Comparison of ENCODE assay signal across 8 cellular contexts in genomic region chr17:36601303-36602029, GRCh38. TPM values are rescaled to one million over a fixed set of nuclear protein-coding genes. Genes with fewer than 3 reads are reported as not detected.
DNase-seq lines count a peak whose midpoint lies in the region; ATAC-seq and TF ChIP-seq lines count a peak whose summit lies in the region.

MRM1 (plus strand) TSS chr17:36601583; CDS start chr17:36601811, 228 bp downstream.

- H3K36me3 Mint-ChIP-seq in T-cell: no peaks in the 10 kb centered on the region
- peaks cover 4% of the 10 kb centered on the region for H3K36me3 Mint-ChIP-seq in type B pancreatic cell

- POLR2A ChIA-PET in T-cell (lab: Charles Lee): interaction anchor here in 1 of 2 donors (0.6 kb wide), 1 partner anchor 757 kb away, joined by 3 read pairs; no protein-coding TSS in a partner anchor

- H3K4me1 ChIP-seq in adipocyte (ENCODE audit: control insufficient read depth, insufficient read depth, low read length) (peaks cover 16% of the 10 kb centered on the region), heart left ventricle (peaks cover 0 to 30% (median 18%) of the 10 kb centered on the region in 12 donors)

- H3K4me1 Mint-ChIP-seq in T-cell (peaks cover 42 to 45% (median 45%) of the 10 kb centered on the region in 3 donors), type B pancreatic cell (ENCODE audit: unreplicated experiment) (peaks cover 31% of the 10 kb centered on the region)

- peak within 1 kb of the TSS; percentile 91 to 95 for H3K27ac Mint-ChIP-seq in T-cell
- peak within 1 kb of the TSS; percentile 88 for H3K27ac Mint-ChIP-seq in type B pancreatic cell

- CTCF ChIA-PET in T-cell (lab: Charles Lee): interaction anchor here (0.6 to 2.0 kb wide), 14 partner anchors 9 to 803 kb away, joined by 3 to 19 read pairs (median 4); partner anchors contain the start of genes MYO19 (in 1 of the 2) and PIGW (in 1 of the 2)

- peak within 1 kb of the TSS; percentile 14 to 87 (median 79) for H3K27ac ChIP-seq in heart left ventricle

- 1 to 2% (median 1%) methylated on average over 12 to 60 of the region's 60 CpGs for WGBS in heart left ventricle, 4 donors

- peak; percentile 33 for DNase-seq in NCI-H128 (lab: John Stamatoyannopoulos, UW; ENCODE audit: unreplicated experiment)
- peak; percentile 67 to 91 (median 80) for DNase-seq in T-cell
- peak; percentile 97 for DNase-seq in adipocyte (ENCODE audit: low read depth)
- peak; percentile 94 to 97 (median 95) for DNase-seq in heart left ventricle
- peak; percentile 92 to 99 (median 96) for DNase-seq in posterior cingulate gyrus
- peak; percentile 91 for DNase-seq in type B pancreatic cell (ENCODE audit: extremely low spot score, unreplicated experiment)

- H3K36me3 ChIP-seq in adipocyte (ENCODE audit: control insufficient read depth, insufficient read depth, low read length, severe bottlenecking) (peaks cover 27% of the 10 kb centered on the region), heart left ventricle (no peaks in the 10 kb centered on the region)

- TF ChIP-seq POLR2A in GM10847 (IDR thresholded peaks at IDR 0.05; ENCODE audit: extremely low read depth, insufficient read length) (peak; percentile 94), heart left ventricle (IDR thresholded peaks at IDR 0.05) (peak in 1 of 2 donors; percentile 85)

- H3K9ac ChIP-seq in adipocyte (ENCODE audit: low read length): peak within 1 kb of the TSS; percentile 92

- H3K27me3 ChIP-seq in adipocyte (replicated peaks; ENCODE audit: control insufficient read depth, insufficient read depth, low read length) (no peaks in the 10 kb centered on the region), heart left ventricle (no peaks in the 10 kb centered on the region)

- peak within 1 kb of the TSS; percentile 96 for H3K4me3 ChIP-seq in adipocyte (ENCODE audit: low read length)
- H3K4me3 ChIP-seq in heart left ventricle: peak within 1 kb of the TSS; percentile 51 to 98 (median 77)

- no peaks in the 10 kb centered on the region for H3K9me3 ChIP-seq in adipocyte (ENCODE audit: control insufficient read depth, low read length)
- H3K9me3 ChIP-seq in heart left ventricle: no peaks in the 10 kb centered on the region

- intact Hi-C loops in heart left ventricle (cut with DNase I): loop anchor here in 2 of 10 donors (2.0 to 10.0 kb wide), 3 partner anchors 67 to 803 kb away; partner anchors contain the start of genes ACACA (in 1 of the 2), MYO19 (in 1 of the 2), PIGW (in 1 of the 2) and TADA2A (in 1 of the 2)
- intact Hi-C loops in posterior cingulate gyrus (cut with DNase I): loop anchor here (2.0 to 10.0 kb wide), 4 partner anchors 54 to 353 kb away; partner anchors contain the start of genes MYO19, PIGW and ZNHIT3

- no peaks in the 10 kb centered on the region for H3K27me3 Mint-ChIP-seq in T-cell
- no peaks in the 10 kb centered on the region for H3K27me3 Mint-ChIP-seq in type B pancreatic cell

- ATAC-seq in HG02588 (IDR thresholded peaks at IDR 0.05; ENCODE audit: unreplicated experiment) (peak; percentile 82), T-cell (replicated peaks in 1 of 4) (peak; percentile 87 to 90 (median 88)), heart left ventricle (peak; percentile 93 to 98 (median 94))

- H3K4me3 Mint-ChIP-seq in T-cell (peak within 1 kb of the TSS; percentile 88 to 93 (median 88)), type B pancreatic cell (peak within 1 kb of the TSS; percentile 90)

- H3K9me3 Mint-ChIP-seq in T-cell: no peaks in the 10 kb centered on the region
- H3K9me3 Mint-ChIP-seq in type B pancreatic cell: no peaks in the 10 kb centered on the region

- peak in 4 of 12 donors; percentile 5 to 28 (median 22) for TF ChIP-seq CTCF in heart left ventricle (IDR thresholded peaks at IDR 0.05)
- TF ChIP-seq CTCF in type B pancreatic cell (conservative IDR thresholded peaks at IDR 0.05): no peak

RNA-seq across cellular contexts. Expression of gene MRM1, which starts in this region (rescaled TPM):
- total RNA-seq in T-cell: 10 to 100 TPM in 3 of 5 donors, 1 to 10 TPM in 2; 2.3 to 18.2 (median 15.4) TPM
- total RNA-seq in heart left ventricle: 10 to 100 TPM in 1 of 9 donors, 1 to 10 TPM in 8; 4.0 to 12.4 (median 7.2) TPM
- polyA plus RNA-seq in heart left ventricle: 10 to 100 TPM in 1 of 2 donors, 1 to 10 TPM in 1; 7.7 to 12.6 TPM
- 9.7 and 11.8 TPM in 2 replicates for total RNA-seq in type B pancreatic cell (ENCODE audit: low replicate concordance)

Comparison
In these comparisons a context has a peak if more than half of its experiments do, and no peak if none do; other contexts are left out.
1. Peak in every context shown above with its lines: DNase-seq, ATAC-seq, H3K4me3 ChIP-seq and H3K27ac ChIP-seq.
2. DNase-seq: peak in every context shown above with its lines; median percentile 97 in adipocyte; 96 in posterior cingulate gyrus; 95 in heart left ventricle; 91 in type B pancreatic cell; 80 in T-cell; 33 in NCI-H128.